In genomic region chr6:127190552-127190951, GRCh38 we compare ENCODE assay signal across 8 cellular contexts.
DNase-seq lines count a peak whose midpoint lies in the region; ATAC-seq and TF ChIP-seq lines count a peak whose summit lies in the region.

No MANE protein-coding gene starts in this region.

- ATAC-seq in DND-41 (ENCODE audit: insufficient read depth, low read depth): peak; percentile 53; the same call in 1 of the 3 replicates
- peak in 3 of 4 donors; percentile 45 to 56 (median 46) for ATAC-seq in right lobe of liver
- ATAC-seq in HG02610 (IDR thresholded peaks at IDR 0.05; ENCODE audit: unreplicated experiment): no peak

- TF ChIP-seq POLR2A in right lobe of liver (IDR thresholded peaks at IDR 0.05) (no peak), ovary (IDR thresholded peaks at IDR 0.05) (no peak)

- H3K4me3 ChIP-seq in DND-41 (ENCODE audit: low read depth in 1 of 2, low read length in 2 of 2): no peak overlapping the region
- H3K4me3 ChIP-seq in KMS-11 (IDR thresholded peaks at IDR 0.05; ENCODE audit: insufficient read depth, low read depth, low read length): no peak overlapping the region
- H3K4me3 ChIP-seq in right lobe of liver: no peak overlapping the region
- no peak overlapping the region for H3K4me3 ChIP-seq in ovary

- intact Hi-C loops in right lobe of liver (cut with DNase I) (no loop called here), ovary (cut with DNase I) (no loop called here)

- H3K9ac ChIP-seq in DND-41 (ENCODE audit: low read depth, low read length) (no peak overlapping the region), KMS-11 (no peak overlapping the region)

- H3K27ac ChIP-seq in DND-41 (ENCODE audit: low read length) (no peak overlapping the region), KMS-11 (no peak overlapping the region), VCaP (no peak overlapping the region), right lobe of liver (no peak overlapping the region), ovary (no peak overlapping the region)

- 6% methylated on average over 2 of the region's 2 CpGs for WGBS in right lobe of liver (ENCODE audit: insufficient coverage, low coverage, low lambda C conversion rate, missing lambda C conversion rate)
- WGBS in ovary, 3 donors: 22 to 30% (median 28%) methylated on average over 2 of the region's 2 CpGs

- H3K9me3 ChIP-seq in DND-41 (ENCODE audit: insufficient read depth, low read length, severe bottlenecking): no peaks in the 10 kb centered on the region
- H3K9me3 ChIP-seq in right lobe of liver: no peaks in the 10 kb centered on the region
- H3K9me3 ChIP-seq in ovary: no peaks in the 10 kb centered on the region

- DNase-seq in DND-41: no peak
- DNase-seq in right lobe of liver: no peak
- DNase-seq in NCI-H1048 (lab: John Stamatoyannopoulos, UW): no peak
- DNase-seq in ovary: no peak
- DNase-seq in activated T-cell treated with anti-CD3 and anti-CD28 coated beads, Interleukin-2, amount 50 U/mL, for 24 hours: no peak

- no peaks in the 10 kb centered on the region for H3K79me2 ChIP-seq in DND-41 (ENCODE audit: insufficient read depth, low read length)
- no peaks in the 10 kb centered on the region for H3K79me2 ChIP-seq in KMS-11 (ENCODE audit: insufficient read depth, low read depth)

- no peaks in the 10 kb centered on the region for H3K9me3 Mint-ChIP-seq in activated T-cell treated with anti-CD3 and anti-CD28 coated beads, Interleukin-2, amount 50 U/mL, for 24 hours

- H3K27ac Mint-ChIP-seq in activated T-cell treated with anti-CD3 and anti-CD28 coated beads, Interleukin-2, amount 50 U/mL, for 24 hours: no peak overlapping the region

- H2AFZ ChIP-seq in DND-41 (ENCODE audit: low read depth, low read length) (no peak overlapping the region), KMS-11 (ENCODE audit: low read depth) (no peak overlapping the region)

- H3K27me3 Mint-ChIP-seq in activated T-cell treated with anti-CD3 and anti-CD28 coated beads, Interleukin-2, amount 50 U/mL, for 24 hours: peaks cover 3% of the 10 kb centered on the region

- H3K4me3 Mint-ChIP-seq in activated T-cell treated with anti-CD3 and anti-CD28 coated beads, Interleukin-2, amount 50 U/mL, for 24 hours: no peak overlapping the region

- no peaks in the 10 kb centered on the region for H3K4me1 Mint-ChIP-seq in activated T-cell treated with anti-CD3 and anti-CD28 coated beads, Interleukin-2, amount 50 U/mL, for 24 hours (ENCODE audit: low read depth)

- TF ChIP-seq CTCF in DND-41 (IDR thresholded peaks at IDR 0.05; ENCODE audit: borderline replicate concordance, extremely low read depth, low read length, poor library complexity, severe bottlenecking): peak; percentile 66
- peak; percentile 38 for TF ChIP-seq CTCF in KMS-11 (conservative IDR thresholded peaks at IDR 0.05; ENCODE audit: low read depth, low read length)
- peak; percentile 73 for TF ChIP-seq CTCF in VCaP (conservative IDR thresholded peaks at IDR 0.05)
- peak; percentile 33 to 52 (median 41) for TF ChIP-seq CTCF in right lobe of liver (IDR thresholded peaks at IDR 0.05)
- no peak for TF ChIP-seq CTCF in ovary (IDR thresholded peaks at IDR 0.05)

- no peaks in the 10 kb centered on the region for H3K36me3 Mint-ChIP-seq in activated T-cell treated with anti-CD3 and anti-CD28 coated beads, Interleukin-2, amount 50 U/mL, for 24 hours (ENCODE audit: low read depth)

- no peaks in the 10 kb centered on the region for H4K20me1 ChIP-seq in DND-41 (ENCODE audit: insufficient read depth, low read length)
- H4K20me1 ChIP-seq in KMS-11 (ENCODE audit: insufficient read depth): no peaks in the 10 kb centered on the region

- TF ChIP-seq EP300 in ovary (IDR thresholded peaks at IDR 0.05): no peak

- no peaks in the 10 kb centered on the region for H3K4me1 ChIP-seq in DND-41 (ENCODE audit: insufficient read depth, low read length)
- H3K4me1 ChIP-seq in KMS-11 (ENCODE audit: low read depth, poor library complexity, severe bottlenecking): no peaks in the 10 kb centered on the region
- H3K4me1 ChIP-seq in right lobe of liver: no peaks in the 10 kb centered on the region
- H3K4me1 ChIP-seq in ovary (ENCODE audit: insufficient read depth): no peaks in the 10 kb centered on the region

- H3K36me3 ChIP-seq in DND-41 (ENCODE audit: insufficient read depth, low read length) (no peaks in the 10 kb centered on the region), KMS-11 (ENCODE audit: insufficient read depth) (no peaks in the 10 kb centered on the region), right lobe of liver (no peaks in the 10 kb centered on the region), ovary (no peaks in the 10 kb centered on the region)

- peaks cover 3% of the 10 kb centered on the region for H3K27me3 ChIP-seq in DND-41 (ENCODE audit: insufficient read depth, low read length, poor library complexity)
- H3K27me3 ChIP-seq in KMS-11 (ENCODE audit: insufficient read depth, low read depth): no peaks in the 10 kb centered on the region
- no peaks in the 10 kb centered on the region for H3K27me3 ChIP-seq in right lobe of liver
- H3K27me3 ChIP-seq in ovary: no peaks in the 10 kb centered on the region

- H3K4me2 ChIP-seq in DND-41 (ENCODE audit: insufficient read depth, low read length): no peak overlapping the region
- no peak overlapping the region for H3K4me2 ChIP-seq in KMS-11

Comparison
In these comparisons a context has a peak if more than half of its experiments do, and no peak if none do; other contexts are left out.
1. CTCF ChIP-seq: peak in DND-41 (single experiment), KMS-11 (single experiment), VCaP (single experiment) and right lobe of liver (4 of 4); none in ovary (0 of 3).